Comparison of ENCODE assay signal across 8 cellular contexts in genomic region chr7:87877641-87878040, GRCh38. TPM values are rescaled to one million over a fixed set of nuclear protein-coding genes. Genes with fewer than 3 reads are reported as not detected.
DNase-seq lines count a peak whose midpoint lies in the region; ATAC-seq, FAIRE-seq and TF ChIP-seq lines count a peak whose summit lies in the region.

No MANE protein-coding gene starts in this region.

- H3K4me3 ChIP-seq in left ventricle myocardium inferior (peak overlapping the region; percentile 88), GM12878 (peak overlapping the region; percentile 88), mesendoderm (ENCODE audit: low read length) (peak overlapping the region; percentile 67), aorta (ENCODE audit: low read length in 2 of 2) (peak overlapping the region; percentile 77 to 84)

- H3K27ac ChIP-seq in left ventricle myocardium inferior (replicated peaks), result no peak overlapping the region
- H3K27ac ChIP-seq in GM12878 (ENCODE audit: control insufficient read depth, insufficient read depth), result peak overlapping the region; percentile 92
- no peak overlapping the region for H3K27ac ChIP-seq in mesendoderm (ENCODE audit: low read depth, low read length)
- no peak overlapping the region for H3K27ac ChIP-seq in aorta (ENCODE audit: low read depth in 1 of 2, low read length in 2 of 2)
- no peak overlapping the region for H3K27ac ChIP-seq in caudate nucleus (ENCODE audit: low read depth, low read length)

- no peak for TF ChIP-seq RAD21 in GM12878 (IDR thresholded peaks at IDR 0.05; ENCODE audit: insufficient read depth, low read depth, low read length)

- no peak overlapping the region for H3K23ac ChIP-seq in mesendoderm (ENCODE audit: low read length)

- CTCF ChIA-PET in GM12878 (lab: Yijun Ruan, JAX), result interaction anchor here (1.3 kb wide), 1 partner anchor 9 kb away, joined by 5 read pairs; no protein-coding TSS in a partner anchor

- RAD21 ChIA-PET in GM12878 (lab: Charles Lee; ENCODE audit: unreplicated experiment), result interaction anchor here (0.7 to 1.0 kb wide), 2 partner anchors 9 to 50 kb away, joined by 4 to 5 read pairs; no protein-coding TSS in a partner anchor

- H3K79me1 ChIP-seq in mesendoderm (ENCODE audit: low read length), result peaks cover 6% of the 10 kb centered on the region

- peak overlapping the region; percentile 87 for H3K4me2 ChIP-seq in GM12878 (ENCODE audit: control insufficient read depth, insufficient read depth)
- peak overlapping the region; percentile 30 for H3K4me2 ChIP-seq in mesendoderm (ENCODE audit: low read length)

- no peaks in the 10 kb centered on the region for H4K20me1 ChIP-seq in GM12878 (ENCODE audit: control insufficient read depth, insufficient read depth)

- no peak for FAIRE-seq in GM12878 (lab: Jason Lieb, UNC)

- TF ChIP-seq CTCF in left ventricle myocardium inferior (IDR thresholded peaks at IDR 0.05; ENCODE audit: borderline replicate concordance) (no peak), GM12878 (IDR thresholded peaks at IDR 0.05 in 2 of 3, conservative IDR thresholded peaks at IDR 0.05 in 1 of 3; ENCODE audit: control insufficient read depth in 2 of 3, extremely low read depth in 1 of 3, insufficient read depth in 1 of 3, low read depth in 3 of 3, low read length in 3 of 3) (no peak)

- H3K9me3 ChIP-seq in left ventricle myocardium inferior (replicated peaks), result peaks cover 4% of the 10 kb centered on the region
- H3K9me3 ChIP-seq in GM12878 (replicated peaks; ENCODE audit: control insufficient read depth, insufficient read depth, low read length), result peaks cover 2% of the 10 kb centered on the region
- H3K9me3 ChIP-seq in aorta (ENCODE audit: control insufficient read depth, low read length), result no peaks in the 10 kb centered on the region

- no TSS peak for BruUV-seq in GM12878 (replicated peaks; lab: Mats Ljungman, UMichigan)

- TF ChIP-seq POLR2A in GM12878 (IDR thresholded peaks at IDR 0.05; ENCODE audit: low read depth, low read length), result no peak

- H3K79me2 ChIP-seq in GM12878 (ENCODE audit: control insufficient read depth, insufficient read depth, low read length) (peaks cover 96% of the 10 kb centered on the region), mesendoderm (ENCODE audit: control insufficient read depth, insufficient read depth, low read length) (peaks cover 44% of the 10 kb centered on the region)

- H3K27me3 ChIP-seq in left ventricle myocardium inferior (ENCODE audit: low read depth), result no peaks in the 10 kb centered on the region
- no peaks in the 10 kb centered on the region for H3K27me3 ChIP-seq in GM12878 (replicated peaks in 1 of 2; ENCODE audit: control insufficient read depth in 2 of 2, insufficient read depth in 2 of 2, low read length in 1 of 2)
- no peaks in the 10 kb centered on the region for H3K27me3 ChIP-seq in mesendoderm (ENCODE audit: insufficient read depth, low read length, poor library complexity)
- no peaks in the 10 kb centered on the region for H3K27me3 ChIP-seq in aorta (ENCODE audit: control insufficient read depth in 1 of 2, insufficient read depth in 2 of 2, low read length in 1 of 2)

- H3K36me3 ChIP-seq in left ventricle myocardium inferior (no peaks in the 10 kb centered on the region), GM12878 (ENCODE audit: control insufficient read depth in 2 of 2, insufficient read depth in 2 of 2, low read length in 1 of 2) (0 out of 4 replicates have a peak, but pooled peaks cover 0 to 6% of the 10 kb centered on the region in 2 experiments), mesendoderm (ENCODE audit: control insufficient read depth, insufficient read depth, low read length) (no peaks in the 10 kb centered on the region), aorta (ENCODE audit: control insufficient read depth in 1 of 2, insufficient read depth in 2 of 2, low read length in 1 of 2) (no peaks in the 10 kb centered on the region)

- ATAC-seq in Right ventricle myocardium inferior (no peak), GM12878 (no peak), aorta (ENCODE audit: low FRiP score) (no peak)

- no peak overlapping the region for H4K8ac ChIP-seq in mesendoderm (ENCODE audit: low read depth, low read length)

- no peak overlapping the region for H2AK5ac ChIP-seq in mesendoderm (ENCODE audit: low read length)

- DNase-seq in left ventricle myocardium inferior, result no peak
- no peak for DNase-seq in Right ventricle myocardium inferior (ENCODE audit: missing footprints)
- DNase-seq in GM12878 (ENCODE audit: low read depth, low spot score), result no peak
- DNase-seq in mesendoderm, result no peak
- DNase-seq in aorta, result no peak
- no peak for DNase-seq in caudate nucleus (lab: John Stamatoyannopoulos, UW)
- DNase-seq in middle frontal gyrus (ENCODE audit: extremely low spot score, low spot score), result no peak
- no peak for DNase-seq in D341Med (ENCODE audit: low spot score)

- H3K18ac ChIP-seq in mesendoderm (ENCODE audit: low read length), result no peak overlapping the region

- 1% methylated on average over 5 of the region's 5 CpGs for WGBS in GM12878 (ENCODE audit: insufficient coverage, insufficient replicate concordance, low lambda C conversion rate, missing lambda C conversion rate)
- no CpG with 5 or more reads among the region's 5 CpGs for WGBS in mesendoderm (ENCODE audit: extremely low coverage, insufficient coverage, low lambda C conversion rate)
- WGBS in aorta, 2 donors, result 1 to 3% methylated on average over 5 of the region's 5 CpGs

- H2BK120ac ChIP-seq in mesendoderm (ENCODE audit: low read depth, low read length), result no peak overlapping the region

- H2BK5ac ChIP-seq in mesendoderm (ENCODE audit: low read length), result no peak overlapping the region

- no peak overlapping the region for H4K5ac ChIP-seq in mesendoderm (ENCODE audit: low read length)

- SMC1A ChIA-PET in GM12878 (lab: Charles Lee; ENCODE audit: uncharacterized antibody, unreplicated experiment), result interaction anchor here (1.0 to 2.7 kb wide), 4 partner anchors 10 to 49 kb away, joined by 3 to 11 read pairs (median 4); no protein-coding TSS in a partner anchor

- POLR2A ChIA-PET in GM12878 (lab: Charles Lee), result interaction anchor here (1.2 kb wide), 1 partner anchor 50 kb away, joined by 4 read pairs; no protein-coding TSS in a partner anchor

- H3K4me1 ChIP-seq in left ventricle myocardium inferior (peaks cover 35% of the 10 kb centered on the region), GM12878 (ENCODE audit: control insufficient read depth, insufficient read depth, low read length) (no peaks in the 10 kb centered on the region), mesendoderm (ENCODE audit: control insufficient read depth, low read depth, low read length) (peaks cover 4% of the 10 kb centered on the region), aorta (ENCODE audit: control insufficient read depth in 1 of 2, insufficient read depth in 2 of 2, low read length in 2 of 2) (no peaks in the 10 kb centered on the region)

- in situ Hi-C loops in GM12878 (cut with MboI), result no loop called here

- H2BK15ac ChIP-seq in mesendoderm (replicated peaks; ENCODE audit: low read depth), result no peak overlapping the region

- H2AFZ ChIP-seq in GM12878 (ENCODE audit: control insufficient read depth, low read depth, low read length), result 0 out of 2 replicates have a peak overlapping the region, but pooled peaks have one; percentile 8

- peak overlapping the region; percentile 65 for H3K56ac ChIP-seq in mesendoderm (ENCODE audit: low read length)

- intact Hi-C loops in left ventricle myocardium inferior (cut with micrococcal nuclease) (no loop called here), Right ventricle myocardium inferior (cut with DNase I) (loop anchor here (5.0 to 10.0 kb wide), 2 partner anchors 530 to 723 kb away; partner anchors contain the start of genes CROT and DMTF1), GM12878 (cut with micrococcal nuclease; ENCODE audit: unreplicated experiment) (loop anchor here (2.0 to 10.0 kb wide), 5 partner anchors 340 to 723 kb away; partner anchors contain the start of genes ABCB4, DMTF1 and TMEM243), aorta (cut with DNase I) (no loop called here)

- no peak for TF ChIP-seq EP300 in GM12878 (IDR thresholded peaks at IDR 0.05; ENCODE audit: borderline replicate concordance in 1 of 2, control insufficient read depth in 1 of 2, low read depth in 2 of 2, low read length in 2 of 2)

- H3K9ac ChIP-seq in GM12878 (ENCODE audit: control insufficient read depth, insufficient read depth, low read length) (peak overlapping the region; percentile 96), mesendoderm (ENCODE audit: low read length) (peak overlapping the region; percentile 83)

- no peak overlapping the region for H3K4ac ChIP-seq in mesendoderm (ENCODE audit: low read depth, low read length)

RNA-seq across cellular contexts. Expression of gene DBF4, which starts 1.3 kb away (rescaled TPM):
- total RNA-seq in left ventricle myocardium inferior (1.3 TPM), Right ventricle myocardium inferior (1.4 TPM), GM12878 (2014; rRNA removed) (71.2 and 75.9 TPM in 2 replicates), GM12878 (2014; rRNA removed; fragmentation: Illumina TruSeq; extraction: Trizol) (77.4 and 81.8 TPM in 2 replicates), GM12878 (2021) (56.6 and 60.1 TPM in 2 replicates), aorta (1 to 10 TPM; 4.4 to 7.3 TPM)
- 82.6 and 89.6 TPM in 2 replicates for total RNA-seq in GM12878 (2013; cell fraction: nucleolus; rRNA removed)
- 11.0 TPM for polyA plus RNA-seq in GM12878 (2011; ENCODE audit: low read depth)
- polyA plus RNA-seq in GM12878 (2011; rRNA removed) (29.3 and 38.0 TPM in 2 replicates), GM12878 (2014; fragmentation: Illumina TruSeq; extraction: Trizol) (64.8 and 89.7 TPM in 2 replicates), GM12878 (2014; fragmentation: Nextera tagmentation; extraction: Ambion mirVana) (10 to 100 TPM; 46.1 to 47.0 TPM), GM12878 (2014; rRNA removed) (37.7 and 38.5 TPM in 2 replicates), GM12878 (2016; fragmentation: Nextera tagmentation; extraction: Ambion mirVana) (10 to 100 TPM; 84.0 to 89.8 TPM), aorta (1 to 10 TPM; 2.8 to 3.3 TPM)
- polyA plus RNA-seq in GM12878 (2011; cell fraction: cytosol; rRNA removed), result 13.3 and 14.7 TPM in 2 replicates
- polyA plus RNA-seq in GM12878 (2011; cell fraction: nucleus; rRNA removed), result 19.5 and 22.1 TPM in 2 replicates
- polyA plus RNA-seq in GM12878 (2012), result 26.6 and 29.0 TPM in 2 replicates
- 9.3 and 10.2 TPM in 2 replicates for polyA minus RNA-seq in GM12878 (2011; rRNA and poly(A)+ RNA removed)
- polyA minus RNA-seq in GM12878 (2011; cell fraction: cytosol; rRNA and poly(A)+ RNA removed), result 8.6 and 11.0 TPM in 2 replicates
- 29.7 and 42.2 TPM in 2 replicates for polyA minus RNA-seq in GM12878 (2011; cell fraction: nucleus; rRNA and poly(A)+ RNA removed)
- polyA plus RNA-seq in mesendoderm (2013, experiment 1 of 2), result 66.7 TPM
- 68.2 TPM for polyA plus RNA-seq in mesendoderm (2013, experiment 2 of 2)

RNA-seq across cellular contexts. Expression of gene SLC25A40, which starts 1.5 kb away (rescaled TPM):
- 27.0 TPM for total RNA-seq in left ventricle myocardium inferior
- total RNA-seq in Right ventricle myocardium inferior, result 23.5 TPM
- 112 and 120 TPM in 2 replicates for total RNA-seq in GM12878 (2013; cell fraction: nucleolus; rRNA removed)
- total RNA-seq in GM12878 (2014; rRNA removed), result 21.1 and 21.6 TPM in 2 replicates
- 22.9 and 23.7 TPM in 2 replicates for total RNA-seq in GM12878 (2014; rRNA removed; fragmentation: Illumina TruSeq; extraction: Trizol)
- 32.3 and 33.0 TPM in 2 replicates for total RNA-seq in GM12878 (2021)
- polyA plus RNA-seq in GM12878 (2011; ENCODE audit: low read depth), result 10.0 TPM
- polyA plus RNA-seq in GM12878 (2011; rRNA removed), result 60.3 and 110 TPM in 2 replicates
- 17.3 and 20.3 TPM in 2 replicates for polyA plus RNA-seq in GM12878 (2011; cell fraction: cytosol; rRNA removed)
- polyA plus RNA-seq in GM12878 (2011; cell fraction: nucleus; rRNA removed), result 49.4 and 62.8 TPM in 2 replicates
- polyA plus RNA-seq in GM12878 (2012), result 21.1 and 32.6 TPM in 2 replicates
- 28.7 and 35.9 TPM in 2 replicates for polyA plus RNA-seq in GM12878 (2014; fragmentation: Illumina TruSeq; extraction: Trizol)
- 10 to 100 TPM; 15.8 to 17.4 TPM for polyA plus RNA-seq in GM12878 (2014; fragmentation: Nextera tagmentation; extraction: Ambion mirVana)
- polyA plus RNA-seq in GM12878 (2014; rRNA removed), result 16.4 and 18.6 TPM in 2 replicates
- 10 to 100 TPM; 21.4 to 24.6 TPM for polyA plus RNA-seq in GM12878 (2016; fragmentation: Nextera tagmentation; extraction: Ambion mirVana)
- polyA minus RNA-seq in GM12878 (2011; rRNA and poly(A)+ RNA removed), result 18.3 and 23.5 TPM in 2 replicates
- 14.7 and 19.0 TPM in 2 replicates for polyA minus RNA-seq in GM12878 (2011; cell fraction: cytosol; rRNA and poly(A)+ RNA removed)
- polyA minus RNA-seq in GM12878 (2011; cell fraction: nucleus; rRNA and poly(A)+ RNA removed), result 33.1 and 43.9 TPM in 2 replicates
- 9.5 TPM for polyA plus RNA-seq in mesendoderm (2013, experiment 1 of 2)
- polyA plus RNA-seq in mesendoderm (2013, experiment 2 of 2), result 10.9 TPM
- total RNA-seq in aorta, result 10 to 100 TPM; 16.0 to 17.2 TPM
- 1 to 10 TPM; 4.1 to 9.3 TPM for polyA plus RNA-seq in aorta

RNA-seq across cellular contexts. Expression of gene ADAM22, which starts 56.4 kb away (rescaled TPM):
- total RNA-seq in left ventricle myocardium inferior (1.9 TPM), Right ventricle myocardium inferior (1.2 TPM), GM12878 (2014; rRNA removed) (10.4 and 14.1 TPM in 2 replicates), GM12878 (2014; rRNA removed; fragmentation: Illumina TruSeq; extraction: Trizol) (8.7 and 10.0 TPM in 2 replicates), GM12878 (2021) (13.3 and 14.3 TPM in 2 replicates), aorta (1 to 10 TPM; 6.0 to 8.4 TPM)
- 193 and 197 TPM in 2 replicates for total RNA-seq in GM12878 (2013; cell fraction: nucleolus; rRNA removed)
- 2.2 TPM for polyA plus RNA-seq in GM12878 (2011; ENCODE audit: low read depth)
- polyA plus RNA-seq in GM12878 (2011; rRNA removed) (24.5 and 34.9 TPM in 2 replicates), GM12878 (2014; fragmentation: Illumina TruSeq; extraction: Trizol) (7.9 and 8.4 TPM in 2 replicates), GM12878 (2014; fragmentation: Nextera tagmentation; extraction: Ambion mirVana) (1 to 10 TPM; 1.4 TPM), GM12878 (2014; rRNA removed) (5.3 and 7.2 TPM in 2 replicates), GM12878 (2016; fragmentation: Nextera tagmentation; extraction: Ambion mirVana) (1 to 10 TPM; 6.0 to 7.1 TPM), aorta (under 1 TPM; 0.13 to 0.23 TPM)
- 9.6 and 11.1 TPM in 2 replicates for polyA plus RNA-seq in GM12878 (2011; cell fraction: cytosol; rRNA removed)
- 63.7 and 66.1 TPM in 2 replicates for polyA plus RNA-seq in GM12878 (2011; cell fraction: nucleus; rRNA removed)
- 3.4 and 4.0 TPM in 2 replicates for polyA plus RNA-seq in GM12878 (2012)
- 71.3 and 146 TPM in 2 replicates for polyA minus RNA-seq in GM12878 (2011; rRNA and poly(A)+ RNA removed)
- 10.0 and 13.6 TPM in 2 replicates for polyA minus RNA-seq in GM12878 (2011; cell fraction: cytosol; rRNA and poly(A)+ RNA removed)
- polyA minus RNA-seq in GM12878 (2011; cell fraction: nucleus; rRNA and poly(A)+ RNA removed), result 106 and 145 TPM in 2 replicates
- 4.5 TPM for polyA plus RNA-seq in mesendoderm (2013, experiment 1 of 2)
- 4.1 TPM for polyA plus RNA-seq in mesendoderm (2013, experiment 2 of 2)

Comparison
In these comparisons a context has a peak if more than half of its experiments do, and no peak if none do; other contexts are left out.
1. intact Hi-C loops: an anchor here in Right ventricle myocardium inferior (5.0 to 10.0 kb wide) and GM12878 (2.0 to 10.0 kb wide); none called in left ventricle myocardium inferior and aorta.
2. RNA of gene DBF4, which starts 1.3 kb away (total RNA-seq): 56.6 to 89.6 TPM in GM12878; 4.4 to 7.3 TPM in aorta, 1.4 TPM in Right ventricle myocardium inferior (single experiment) and 1.3 TPM in left ventricle myocardium inferior (single experiment); every median in the first group is over 4 times any median in the second.
3. Peak in every context shown above with its lines, with median percentiles within 50 percentile points of each other: H3K4me3 ChIP-seq.